Comparison of ENCODE assay signal across 2 cellular contexts in the genomic region with DNA sequence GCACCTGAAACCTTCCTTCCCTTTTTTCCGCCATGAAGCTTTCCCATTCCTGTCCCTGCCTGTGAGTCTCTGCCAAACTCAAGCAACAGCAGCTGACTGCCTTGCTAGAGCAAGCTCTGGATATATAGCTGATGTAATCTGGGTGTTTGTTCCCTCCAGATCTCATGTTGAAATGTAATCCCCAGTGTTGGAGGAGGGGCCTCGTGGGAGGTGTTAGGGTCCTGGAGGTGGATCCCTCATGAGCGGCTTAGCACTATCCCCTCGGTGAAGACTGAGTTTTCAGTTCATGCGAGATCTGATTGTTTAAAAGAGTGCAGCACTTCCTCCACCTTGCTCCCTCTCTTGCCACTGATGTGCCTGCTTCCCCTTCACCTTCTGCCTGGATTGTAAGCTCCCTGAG.
TF ChIP-seq lines count a peak whose summit lies in the region.

No MANE protein-coding gene starts in this region.

TF ChIP-seq in GM23338, 12 proteins besides CTCF, POLR2A, EP300 and RAD21:
- no peak for TF ChIP-seq STAT1 (IDR thresholded peaks at IDR 0.05; ENCODE audit: unreplicated experiment)
- TF ChIP-seq ZNF331 (CRISPR knock-in tag; IDR thresholded peaks at IDR 0.05; ENCODE audit: low read depth), result no peak
- TF ChIP-seq POLR2AphosphoS5 (IDR thresholded peaks at IDR 0.05; ENCODE audit: low read depth), result no peak
TF ChIP-seq in GM23338: peak in this region for 0.

TF ChIP-seq in H1, 55 proteins besides CTCF, POLR2A, EP300 and RAD21:
- no peak for TF ChIP-seq NANOG (IDR thresholded peaks at IDR 0.05; ENCODE audit: insufficient read depth, low read depth, low read length, poor library complexity, severe bottlenecking)
- TF ChIP-seq RBBP5 (IDR thresholded peaks at IDR 0.05; ENCODE audit: borderline replicate concordance, low read depth, low read length), result no peak
- TF ChIP-seq, protein P1, sequence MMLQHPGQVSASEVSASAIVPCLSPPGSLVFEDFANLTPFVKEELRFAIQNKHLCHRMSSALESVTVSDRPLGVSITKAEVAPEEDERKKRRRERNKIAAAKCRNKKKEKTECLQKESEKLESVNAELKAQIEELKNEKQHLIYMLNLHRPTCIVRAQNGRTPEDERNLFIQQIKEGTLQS (IDR thresholded peaks at IDR 0.05; ENCODE audit: insufficient read depth, low read depth, low read length), result no peak
- TF ChIP-seq CBX8 (IDR thresholded peaks at IDR 0.05; ENCODE audit: borderline replicate concordance, low read depth, low read length), result no peak
- TF ChIP-seq SIN3A (conservative IDR thresholded peaks at IDR 0.05 in 1 of 2, IDR thresholded peaks at IDR 0.05 in 1 of 2; ENCODE audit: low read depth in 1 of 2, low read length in 2 of 2), result no peak
- TF ChIP-seq BACH1 (IDR thresholded peaks at IDR 0.05; ENCODE audit: low read length), result no peak
- TF ChIP-seq TAF7 (optimal IDR thresholded peaks at IDR 0.05; ENCODE audit: borderline replicate concordance, low read depth, low read length), result no peak
- no peak for TF ChIP-seq PHF8 (conservative IDR thresholded peaks at IDR 0.05; ENCODE audit: low read depth, low read length)
- no peak for TF ChIP-seq MAFK (IDR thresholded peaks at IDR 0.05; ENCODE audit: low read depth, low read length)
